25 cellular contexts compared by ENCODE assay signal in genomic region chr15:65369148-65369547, GRCh38. TPM values are rescaled to one million over a fixed set of nuclear protein-coding genes. Genes with fewer than 3 reads are reported as not detected.
DNase-seq lines count a peak whose midpoint lies in the region; ATAC-seq and TF ChIP-seq lines count a peak whose summit lies in the region.
"Had no signal": no experiment of that assay in that cellular context is flagged by ENCODE, and none has a peak within 500 bp of the region (broad histone marks: within the 10 kb centered on the region; RNA-seq: fewer than 3 reads in every experiment).

No MANE protein-coding gene starts in this region.

- H2AFZ ChIP-seq in neuron (ENCODE audit: low read depth, low read length) = no peak overlapping the region

- peaks cover 42% of the 10 kb centered on the region for H3K4me1 ChIP-seq in cardiac muscle cell (ENCODE audit: low read depth)
- peaks cover 48% of the 10 kb centered on the region for H3K4me1 ChIP-seq in iPS-20b (ENCODE audit: insufficient read depth, low read length)
- H3K4me1 ChIP-seq in neuron (ENCODE audit: insufficient read depth, low read length) = peaks cover 78% of the 10 kb centered on the region
- no peaks in the 10 kb centered on the region for H3K4me1 ChIP-seq in upper lobe of right lung
- H3K4me1 ChIP-seq: psoas muscle had no signal

- no peaks in the 10 kb centered on the region for H3K9me3 ChIP-seq in cardiac muscle cell (ENCODE audit: low read depth)
- no peaks in the 10 kb centered on the region for H3K9me3 ChIP-seq in iPS-20b (ENCODE audit: insufficient read depth, low read depth, low read length)
- no peaks in the 10 kb centered on the region for H3K9me3 ChIP-seq in neuron (ENCODE audit: low read length)
- H3K9me3 ChIP-seq in upper lobe of right lung = no peaks in the 10 kb centered on the region
- H3K9me3 ChIP-seq: HAP-1, mucosa of descending colon, psoas muscle had no signal

- no peak overlapping the region for H3K4me3 ChIP-seq in cardiac muscle cell
- H3K4me3 ChIP-seq in iPS-20b (ENCODE audit: low read length) = peak overlapping the region; percentile 22; the same call in 1 of the 2 replicates
- peak overlapping the region; percentile 3 for H3K4me3 ChIP-seq in neuron (ENCODE audit: low read length)
- H3K4me3 ChIP-seq in upper lobe of right lung = no peak overlapping the region
- H3K4me3 ChIP-seq: GM12878, HAP-1, mucosa of descending colon, psoas muscle had no signal

- ATAC-seq in Right ventricle myocardium superior (ENCODE audit: poor library complexity) (no peak), upper lobe of right lung (no peak), HG02571 (IDR thresholded peaks at IDR 0.05; ENCODE audit: unreplicated experiment) (no peak), GM18858 (IDR thresholded peaks at IDR 0.05; ENCODE audit: unreplicated experiment) (no peak), HG03460 (IDR thresholded peaks at IDR 0.05; ENCODE audit: unreplicated experiment) (no peak)
- ATAC-seq: GM12878; mucosa of descending colon; natural killer cell treated with Interleukin-12 subunit alpha and Interleukin-12 subunit beta and Interleukin-15 and Interleukin-18, amount 100 ng/mL, for 72 hours; psoas muscle; SK-N-SH treated with all-trans-retinoic acid at 6 μM for 48 hours; stimulated activated naive CD8-positive, alpha-beta T cell treated with anti-CD3 and anti-CD28 coated beads, Interleukin-15, Interleukin-2, amounts not matched to agents 100 U/mL and 50 U/mL, for 24 hours; T-helper 17 cell had no signal

- intact Hi-C loops in Right ventricle myocardium superior (cut with DNase I) (no loop called here), upper lobe of right lung (cut with DNase I) (no loop called here)

- H3K27ac ChIP-seq in cardiac muscle cell (peak overlapping the region; percentile 63), iPS-20b (ENCODE audit: low read length) (peak overlapping the region; percentile 37), upper lobe of right lung (no peak overlapping the region)
- H3K27ac ChIP-seq: 22Rv1, KMS-11, psoas muscle had no signal

- DNase-seq in cardiac muscle cell (ENCODE audit: low read depth in 1 of 2, low spot score in 1 of 2) = no peak
- DNase-seq in Right ventricle myocardium superior = no peak
- DNase-seq in upper lobe of right lung = peak; percentile 15
- DNase-seq: activated CD4-positive, alpha-beta T cell treated with anti-CD3 and anti-CD28 coated beads for 4 hours; activated T-cell treated with anti-CD3 and anti-CD28 coated beads for 4 hours; mucosa of descending colon; NCI-H1417 treated with DMSO at 0.1 percent for 48 hours; NCI-H345; OCI-M1; psoas muscle; stimulated activated CD4-positive, alpha-beta T cell treated with anti-CD3 and anti-CD28 coated beads, Interleukin-15, amount 100 ng/mL, for 24 hours; stimulated activated naive CD8-positive, alpha-beta T cell treated with anti-CD3 and anti-CD28 coated beads, Interleukin-15, Interleukin-2, amounts not matched to agents 100 U/mL and 50 U/mL, for 24 hours; T-helper 17 cell had no signal

- H3K36me3 ChIP-seq in cardiac muscle cell (peaks cover 4% of the 10 kb centered on the region), iPS-20b (ENCODE audit: insufficient read depth, low read depth, low read length) (peaks cover 32% of the 10 kb centered on the region), neuron (ENCODE audit: insufficient read depth, low read length) (peaks cover 62% of the 10 kb centered on the region), upper lobe of right lung (no peaks in the 10 kb centered on the region)

- H3K9ac ChIP-seq in iPS-20b (ENCODE audit: low read depth, low read length) = peak overlapping the region; percentile 65; the same call in 1 of the 2 replicates
- H3K9ac ChIP-seq: KMS-11 had no signal

- TF ChIP-seq CTCF in cardiac muscle cell (IDR thresholded peaks at IDR 0.05; ENCODE audit: low read depth, low read length) (no peak), upper lobe of right lung (IDR thresholded peaks at IDR 0.05) (no peak)

- no peaks in the 10 kb centered on the region for H3K27me3 ChIP-seq in cardiac muscle cell
- H3K27me3 ChIP-seq in iPS-20b (ENCODE audit: insufficient read depth, low read length) = no peaks in the 10 kb centered on the region
- no peaks in the 10 kb centered on the region for H3K27me3 ChIP-seq in neuron (ENCODE audit: insufficient read depth, low read length)
- H3K27me3 ChIP-seq in upper lobe of right lung = peaks cover 6% of the 10 kb centered on the region

RNA-seq across cellular contexts. Expression of gene IGDCC3, which starts 8.7 kb away (rescaled TPM):
- total RNA-seq in cardiac muscle cell (41.9 and 54.6 TPM in 2 replicates), Right ventricle myocardium superior (0.40 TPM), upper lobe of right lung (not detected)
- polyA plus RNA-seq in cardiac muscle cell = 41.1 and 52.4 TPM in 2 replicates
- total RNA-seq: lower leg skin; natural killer cell treated with Interleukin-12 subunit alpha and Interleukin-12 subunit beta and Interleukin-15 and Interleukin-18, amount 100 ng/mL, for 72 hours; psoas muscle; T-helper 17 cell had no signal
- polyA plus RNA-seq: psoas muscle had no signal

RNA-seq across cellular contexts. Expression of gene IGDCC4, which starts 53.6 kb away (rescaled TPM):
- total RNA-seq in cardiac muscle cell (5.2 and 7.1 TPM in 2 replicates), Right ventricle myocardium superior (2.4 TPM), upper lobe of right lung (0.38 TPM)
- polyA plus RNA-seq in cardiac muscle cell = 4.5 and 5.8 TPM in 2 replicates

Comparison
In these comparisons a context has a peak if more than half of its experiments do, and no peak if none do; other contexts are left out.
1. RNA of gene IGDCC3, which starts 8.7 kb away (total RNA-seq): 41.9 to 54.6 TPM in cardiac muscle cell; 0.40 TPM in Right ventricle myocardium superior (single experiment) and not detected in upper lobe of right lung (single experiment); every median in the first group is over 10 times any median in the second.
2. H3K4me3 ChIP-seq: peak in iPS-20b (single experiment) and neuron (single experiment); none in cardiac muscle cell (single experiment) and upper lobe of right lung (single experiment).